ENCODE assay signal across 9 cellular contexts in genomic region chr11:66080055-66080817, GRCh38. TPM values are rescaled to one million over a fixed set of nuclear protein-coding genes. Genes with fewer than 3 reads are reported as not detected.
DNase-seq lines count a peak whose midpoint lies in the region; FAIRE-seq and TF ChIP-seq lines count a peak whose summit lies in the region.
"Had no signal": no experiment of that assay in that cellular context is flagged by ENCODE, and none has a peak within 500 bp of the region (broad histone marks: within the 10 kb centered on the region; RNA-seq: fewer than 3 reads in every experiment).

No MANE protein-coding gene starts in this region.

- no peaks in the 10 kb centered on the region for H3K9me3 ChIP-seq in KOPT-K1 (ENCODE audit: insufficient read depth, low read length, poor library complexity, severe bottlenecking)

- peak; percentile 76 to 85 for DNase-seq in activated CD4-positive, alpha-beta T cell treated with anti-CD3 and anti-CD28 coated beads for 4 hours
- DNase-seq in effector CD8-positive, alpha-beta T cell (lab: John Stamatoyannopoulos, UW), result peak; percentile 34
- DNase-seq in renal cortical epithelial cell (ENCODE audit: low read depth) (peak; percentile 49), D721Med (ENCODE audit: insufficient read length, low spot score) (no peak), superior temporal gyrus (ENCODE audit: extremely low spot score) (no peak), foreskin melanocyte (no peak), NCI-H524 treated with DMSO at 0.1 percent for 48 hours (lab: John Stamatoyannopoulos, UW) (no peak)

- FAIRE-seq in D721Med (lab: Jason Lieb, UNC), result no peak

- no peak for TF ChIP-seq CTCF in D721Med (IDR thresholded peaks at IDR 0.05; ENCODE audit: insufficient read depth, missing control alignments)

- H3K36me3 ChIP-seq in KOPT-K1 (ENCODE audit: insufficient read depth, low read length), result 0 out of 2 replicates have a peak, but pooled peaks cover 5% of the 10 kb centered on the region

- H3K27ac ChIP-seq in KOPT-K1 (ENCODE audit: low read depth, low read length, poor library complexity, severe bottlenecking), result peak overlapping the region; percentile 36

RNA-seq across cellular contexts. Expression of gene PACS1, which starts 10.2 kb away (rescaled TPM):
- total RNA-seq in renal cortical epithelial cell, result 19.4 and 61.2 TPM in 2 replicates

RNA-seq across cellular contexts. Expression of gene SF3B2, which starts 28.1 kb away (rescaled TPM):
- total RNA-seq in renal cortical epithelial cell, result 122 and 141 TPM in 2 replicates

RNA-seq across cellular contexts. Expression of gene GAL3ST3, which starts 31.3 kb away (rescaled TPM):
- 0.87 and 1.8 TPM in 2 replicates for total RNA-seq in renal cortical epithelial cell
- total RNA-seq: T-helper 2 cell treated with Interferon-gamma antibody and Interleukin-4, amounts not matched to agents 100 ng/mL and 5 ng/mL, for 36 hours had no signal

RNA-seq across cellular contexts. Expression of gene CATSPER1, which starts 54.0 kb away (rescaled TPM):
- 0.65 TPM in 1 of 2 replicates, not detected in the other for total RNA-seq in renal cortical epithelial cell

Comparison
In these comparisons a context has a peak if more than half of its experiments do, and no peak if none do; other contexts are left out.
1. DNase-seq: peak in activated CD4-positive, alpha-beta T cell treated with anti-CD3 and anti-CD28 coated beads for 4 hours (2 of 2), effector CD8-positive, alpha-beta T cell (single experiment) and renal cortical epithelial cell (single experiment); none in D721Med (single experiment), superior temporal gyrus (single experiment), foreskin melanocyte (single experiment) and NCI-H524 treated with DMSO at 0.1 percent for 48 hours (single experiment).